ENCODE assay signal across 8 cellular contexts in genomic region chr13:74133657-74134201, GRCh38. TPM values are rescaled to one million over a fixed set of nuclear protein-coding genes. Genes with fewer than 3 reads are reported as not detected.
DNase-seq lines count a peak whose midpoint lies in the region; ATAC-seq and TF ChIP-seq lines count a peak whose summit lies in the region.

No MANE protein-coding gene starts in this region.

- H3K27me3 ChIP-seq in liver (ENCODE audit: control insufficient read depth in 4 of 4, insufficient read depth in 4 of 4, low read length in 3 of 4) = no peaks in the 10 kb centered on the region

- WGBS in liver = under 1% methylated on average over 35 of the region's 35 CpGs

- H3K4me3 ChIP-seq in coronary artery (peak overlapping the region; percentile 84), liver (ENCODE audit: low read depth in 1 of 3, low read length in 3 of 3) (peak overlapping the region; percentile 80 to 98 (median 85))

- DNase-seq in AG08395 (ENCODE audit: low spot score) = peak; percentile 75
- DNase-seq in NCI-H226 = peak; percentile 66
- DNase-seq in activated CD4-positive, alpha-beta T cell treated with anti-CD3 and anti-CD28 coated beads, Interleukin-2, amount 10 ng/mL, durations not matched to agents 24 days and 14 days = peak; percentile 95
- DNase-seq in coronary artery (ENCODE audit: low spot score) = peak; percentile 90
- DNase-seq in stimulated activated CD4-positive, alpha-beta T cell treated with anti-CD3 and anti-CD28 coated beads, Interleukin-2, amount 100 ng/mL, for 4 hours (ENCODE audit: low read depth) = peak; percentile 80

- peaks cover 7% of the 10 kb centered on the region for H3K27me3 Mint-ChIP-seq in activated CD4-positive, alpha-beta T cell treated with anti-CD3 and anti-CD28 coated beads, Interleukin-2, amount 10 ng/mL, durations not matched to agents 24 days and 14 days

- no peaks in the 10 kb centered on the region for H3K9me3 ChIP-seq in liver (ENCODE audit: control insufficient read depth in 4 of 4, low read length in 3 of 4)

- peaks cover 34% of the 10 kb centered on the region for H3K4me1 Mint-ChIP-seq in activated CD4-positive, alpha-beta T cell treated with anti-CD3 and anti-CD28 coated beads, Interleukin-2, amount 10 ng/mL, durations not matched to agents 24 days and 14 days

- TF ChIP-seq RAD21 in liver (IDR thresholded peaks at IDR 0.05) = peak in 1 of 2 donors; percentile 30

- peaks cover 7 to 50% (median 44%) of the 10 kb centered on the region in 4 donors for H3K4me1 ChIP-seq in liver (ENCODE audit: control insufficient read depth in 4 of 4, insufficient read depth in 4 of 4, low read length in 3 of 4)

- ATAC-seq in GM18909 (IDR thresholded peaks at IDR 0.05; ENCODE audit: poor library complexity, unreplicated experiment) (peak; percentile 49), HG03108 (IDR thresholded peaks at IDR 0.05; ENCODE audit: unreplicated experiment) (peak; percentile 37)

- H3K9me3 Mint-ChIP-seq in activated CD4-positive, alpha-beta T cell treated with anti-CD3 and anti-CD28 coated beads, Interleukin-2, amount 10 ng/mL, durations not matched to agents 24 days and 14 days = no peaks in the 10 kb centered on the region

- H3K36me3 Mint-ChIP-seq in activated CD4-positive, alpha-beta T cell treated with anti-CD3 and anti-CD28 coated beads, Interleukin-2, amount 10 ng/mL, durations not matched to agents 24 days and 14 days (ENCODE audit: low read depth) = peaks cover 3% of the 10 kb centered on the region

- H3K9ac ChIP-seq in liver (ENCODE audit: low read depth in 1 of 2, low read length in 2 of 2) = peak overlapping the region; percentile 25 to 88

- H3K4me3 Mint-ChIP-seq in activated CD4-positive, alpha-beta T cell treated with anti-CD3 and anti-CD28 coated beads, Interleukin-2, amount 10 ng/mL, durations not matched to agents 24 days and 14 days = peak overlapping the region; percentile 97

- TF ChIP-seq CTCF in coronary artery (IDR thresholded peaks at IDR 0.05) (no peak), liver (IDR thresholded peaks at IDR 0.05; ENCODE audit: low read depth, low read length, missing input control) (no peak)

- peak overlapping the region; percentile 89 to 98 for H3K27ac ChIP-seq in coronary artery
- peak overlapping the region; percentile 68 to 77 for H3K27ac ChIP-seq in liver (ENCODE audit: low read depth in 1 of 2, low read length in 2 of 2)

- H3K36me3 ChIP-seq in liver (ENCODE audit: control insufficient read depth in 4 of 4, insufficient read depth in 3 of 4, low read depth in 1 of 4, low read length in 3 of 4) = no peaks in the 10 kb centered on the region

- H3K27ac Mint-ChIP-seq in activated CD4-positive, alpha-beta T cell treated with anti-CD3 and anti-CD28 coated beads, Interleukin-2, amount 10 ng/mL, durations not matched to agents 24 days and 14 days = peak overlapping the region; percentile 99

- intact Hi-C loops in activated CD4-positive, alpha-beta T cell treated with anti-CD3 and anti-CD28 coated beads, Interleukin-2, amount 10 ng/mL, durations not matched to agents 24 days and 14 days (cut with micrococcal nuclease) = loop anchor here (1.0 to 10.0 kb wide), 10 partner anchors 41 to 1406 kb away; partner anchors contain the start of genes BORA, DIS3, KLF5 and MZT1

TF ChIP-seq in liver, 16 proteins besides CTCF, POLR2A, EP300 and RAD21:
- TF ChIP-seq FOXA2 (IDR thresholded peaks at IDR 0.05) = no peak
- TF ChIP-seq NR2F2 (IDR thresholded peaks at IDR 0.05) = peak; percentile 13
- no peak for TF ChIP-seq JUND (IDR thresholded peaks at IDR 0.05)
- TF ChIP-seq TAF1 (conservative IDR thresholded peaks at IDR 0.05) = peak; percentile 53
- peak; percentile 50 for TF ChIP-seq REST (IDR thresholded peaks at IDR 0.05)
- no peak for TF ChIP-seq ATF3 (IDR thresholded peaks at IDR 0.05)
- no peak for TF ChIP-seq RXRA (IDR thresholded peaks at IDR 0.05)
- TF ChIP-seq FOXA1 (IDR thresholded peaks at IDR 0.05) = no peak
- no peak for TF ChIP-seq HNF4A (conservative IDR thresholded peaks at IDR 0.05)
- TF ChIP-seq SP1 (IDR thresholded peaks at IDR 0.05) = no peak

RNA-seq across cellular contexts. Expression of gene KLF12, which starts 0.5 kb away (rescaled TPM):
- 20.3 and 21.7 TPM in 2 replicates for total RNA-seq in activated CD4-positive, alpha-beta T cell treated with anti-CD3 and anti-CD28 coated beads, Interleukin-2, amount 10 ng/mL, durations not matched to agents 24 days and 14 days
- 10 to 100 TPM in 1 of 2 donors, 1 to 10 TPM in 1; 8.7 to 15.9 TPM for total RNA-seq in liver
- 10 to 100 TPM in 1 of 2 donors, 1 to 10 TPM in 1; 2.4 to 14.0 TPM for polyA plus RNA-seq in liver

Comparison
In these comparisons a context has a peak if more than half of its experiments do, and no peak if none do; other contexts are left out.
1. Peak in every context shown above with its lines: DNase-seq, ATAC-seq, H3K4me3 ChIP-seq and H3K27ac ChIP-seq.